In the genomic region with DNA sequence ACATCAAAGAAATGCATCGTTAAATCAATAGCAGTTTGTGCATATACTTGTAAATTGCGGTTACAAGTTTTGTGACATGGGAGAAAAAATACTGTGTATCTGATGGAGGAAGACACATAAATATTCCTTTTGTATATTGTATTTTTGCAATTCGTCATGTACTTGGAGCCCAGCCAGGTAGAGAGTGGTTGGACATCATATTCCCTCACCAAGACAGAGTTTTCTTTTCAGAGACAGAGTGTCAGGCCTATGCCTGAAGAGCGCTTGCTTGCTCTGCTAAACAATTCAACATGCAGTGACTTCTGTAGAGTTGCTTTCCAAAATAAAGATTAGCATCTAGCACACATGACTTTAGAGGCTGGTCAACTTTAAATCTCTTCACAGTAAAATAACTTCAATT, we compare ENCODE assay signal across 1 cellular context.
TF ChIP-seq lines count a peak whose summit lies in the region.

No MANE protein-coding gene starts in this region.

TF ChIP-seq in H1, 55 proteins besides CTCF, POLR2A, EP300 and RAD21:
- TF ChIP-seq POU5F1 (IDR thresholded peaks at IDR 0.05; ENCODE audit: low read depth, low read length) (no peak), SIN3A (conservative IDR thresholded peaks at IDR 0.05 in 1 of 2, IDR thresholded peaks at IDR 0.05 in 1 of 2; ENCODE audit: low read depth in 1 of 2, low read length in 2 of 2) (no peak), KDM1A (IDR thresholded peaks at IDR 0.05; ENCODE audit: borderline replicate concordance, low read length) (no peak), ATF3 (IDR thresholded peaks at IDR 0.05; ENCODE audit: insufficient read depth, low read depth, low read length) (no peak), FOSL1 (IDR thresholded peaks at IDR 0.05; ENCODE audit: insufficient read depth, low read depth, low read length) (no peak), YY1 (IDR thresholded peaks at IDR 0.05; ENCODE audit: low read depth, low read length) (no peak), POLR2AphosphoS5 (IDR thresholded peaks at IDR 0.05; ENCODE audit: low read depth, low read length) (no peak), BACH1 (IDR thresholded peaks at IDR 0.05; ENCODE audit: low read length) (no peak)
